In the genomic region with DNA sequence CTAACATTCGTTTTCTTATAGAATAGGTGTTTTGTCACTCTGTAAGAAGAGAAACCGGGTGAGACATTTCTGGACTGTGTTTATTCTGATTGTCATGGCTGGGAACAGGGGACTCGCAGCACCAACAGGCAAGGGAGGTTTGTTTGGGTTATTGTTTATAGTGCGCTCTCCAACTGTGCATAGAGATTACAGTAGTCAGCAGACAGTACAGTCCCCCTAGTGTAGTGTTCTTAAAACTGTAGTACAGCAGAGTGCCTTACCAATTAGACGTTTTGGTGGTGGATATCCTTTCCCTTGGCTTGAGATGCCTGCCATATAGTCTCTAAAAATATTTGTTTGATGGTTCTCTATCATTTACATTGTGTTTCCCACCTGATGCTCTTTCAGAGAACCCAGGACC, we compare ENCODE assay signal across 9 cellular contexts. TPM values are rescaled to one million over a fixed set of nuclear protein-coding genes. Genes with fewer than 3 reads are reported as not detected.
DNase-seq lines count a peak whose midpoint lies in the region; ATAC-seq, FAIRE-seq and TF ChIP-seq lines count a peak whose summit lies in the region.
"Had no signal": no experiment of that assay in that cellular context is flagged by ENCODE, and none has a peak within 500 bp of the region (broad histone marks: within the 10 kb centered on the region; RNA-seq: fewer than 3 reads in every experiment).

No MANE protein-coding gene starts in this region.

- H3K27ac Mint-ChIP-seq in nephron (peak overlapping the region; percentile 22 to 89 (median 64)), CD14-positive monocyte (no peak overlapping the region)

- no peaks in the 10 kb centered on the region for H3K9me3 Mint-ChIP-seq in nephron
- H3K9me3 Mint-ChIP-seq in CD14-positive monocyte, result peaks cover 0 to 7% (median 3%) of the 10 kb centered on the region in 7 donors

- no peak; the same call in 1 of the 2 replicates for TF ChIP-seq CTCF in Loucy (conservative IDR thresholded peaks at IDR 0.05; ENCODE audit: low read length)
- TF ChIP-seq CTCF in nephron (IDR thresholded peaks at IDR 0.05; ENCODE audit: unreplicated experiment in 3 of 3), result no peak
- TF ChIP-seq CTCF in left lung (IDR thresholded peaks at IDR 0.05), result no peak
- no peak for TF ChIP-seq CTCF in CD14-positive monocyte (IDR thresholded peaks at IDR 0.05)

- peak overlapping the region; percentile 92 for H2AFZ ChIP-seq in Loucy (ENCODE audit: low read length)

- H3K36me3 ChIP-seq in Loucy (ENCODE audit: insufficient read depth, low read length), result no peaks in the 10 kb centered on the region
- no peaks in the 10 kb centered on the region for H3K36me3 ChIP-seq in left lung

- H3K9me2 ChIP-seq in Loucy (replicated peaks; ENCODE audit: low read depth, low read length), result no peaks in the 10 kb centered on the region

- peak overlapping the region; percentile 95 to 98 (median 97) for H3K4me3 Mint-ChIP-seq in nephron
- peak overlapping the region in 1 of 2 donors; percentile 16 for H3K4me3 Mint-ChIP-seq in CD14-positive monocyte

- H3K4me1 ChIP-seq in Loucy (ENCODE audit: insufficient read depth, low read length, poor library complexity, severe bottlenecking) (peaks cover 42% of the 10 kb centered on the region), left lung (peaks cover 4 to 14% of the 10 kb centered on the region in 2 donors)

- DNase-seq in DMS53 (lab: John Stamatoyannopoulos, UW) (peak; percentile 5), DMS53 treated with DMSO at 0.1 percent for 48 hours (lab: John Stamatoyannopoulos, UW; ENCODE audit: unreplicated experiment) (no peak), cerebellar cortex (ENCODE audit: low spot score) (peak; percentile 34), GM19239 (ENCODE audit: insufficient read length, low spot score) (no peak), left lung (no peak), CD14-positive monocyte (ENCODE audit: low spot score) (no peak)
- DNase-seq: activated CD8-positive, alpha-beta memory T cell treated with anti-CD3 and anti-CD28 coated beads, Interleukin-2, amount 50 U/mL, for 48 hours had no signal

- FAIRE-seq in GM19239 (lab: Jason Lieb, UNC), result no peak

- H4K20me1 ChIP-seq in Loucy (ENCODE audit: insufficient read depth, low read length, poor library complexity, severe bottlenecking), result peaks cover 4% of the 10 kb centered on the region

- H3K9me3 ChIP-seq in Loucy (ENCODE audit: insufficient read depth, low read depth, low read length), result no peaks in the 10 kb centered on the region
- H3K9me3 ChIP-seq in left lung, result no peaks in the 10 kb centered on the region

- no peaks in the 10 kb centered on the region for H3F3A ChIP-seq in Loucy (ENCODE audit: low read depth)

- H3K9ac ChIP-seq in Loucy (ENCODE audit: low read depth, low read length, poor library complexity, severe bottlenecking), result peak overlapping the region; percentile 86

- H3K27ac ChIP-seq in left lung, result no peak overlapping the region

- H3K4me1 Mint-ChIP-seq in nephron (peaks cover 35% of the 10 kb centered on the region), CD14-positive monocyte (peaks cover 18% of the 10 kb centered on the region)

- peaks cover 24% of the 10 kb centered on the region for H3K27me3 ChIP-seq in Loucy (ENCODE audit: insufficient read depth, low read length, poor library complexity, severe bottlenecking)
- peaks cover 20 to 87% of the 10 kb centered on the region in 2 donors for H3K27me3 ChIP-seq in left lung

- peaks cover 34% of the 10 kb centered on the region for H3K79me2 ChIP-seq in Loucy (ENCODE audit: insufficient read depth, low read length)

- H3K4me3 ChIP-seq in Loucy (ENCODE audit: low read length, poor library complexity, severe bottlenecking), result peak overlapping the region; percentile 86
- H3K4me3 ChIP-seq in left lung, result no peak overlapping the region

- H3K36me3 Mint-ChIP-seq in nephron (ENCODE audit: low read depth) (no peaks in the 10 kb centered on the region), CD14-positive monocyte (peaks cover 0 to 2% of the 10 kb centered on the region in 2 donors)

- peaks cover 7% of the 10 kb centered on the region for H3K27me3 Mint-ChIP-seq in nephron (ENCODE audit: low read depth)
- peaks cover 53 to 79% (median 61%) of the 10 kb centered on the region in 3 donors for H3K27me3 Mint-ChIP-seq in CD14-positive monocyte (ENCODE audit: low read depth in 3 of 3)

- ATAC-seq in left lung, result no peak

- peak overlapping the region; percentile 87 for H3K4me2 ChIP-seq in Loucy (ENCODE audit: low read depth, low read length, poor library complexity, severe bottlenecking)

- intact Hi-C loops in left lung (cut with DNase I), result loop anchor here in 1 of 2 donors (5.0 kb wide), 1 partner anchor 272 kb away; no protein-coding TSS in a partner anchor
- intact Hi-C loops in CD14-positive monocyte (cut with micrococcal nuclease), result no loop called here

RNA-seq across cellular contexts. Expression of gene RNF150, which starts 0.8 kb away (rescaled TPM):
- total RNA-seq in left lung, result 1 to 10 TPM; 1.9 to 3.1 TPM
- under 1 TPM in 1 of 2 donors, not detected in 1; 0.21 TPM for polyA plus RNA-seq in CD14-positive monocyte

Comparison
In these comparisons a context has a peak if more than half of its experiments do, and no peak if none do; other contexts are left out.
1. DNase-seq: peak in DMS53 (single experiment) and cerebellar cortex (single experiment); none in DMS53 treated with DMSO at 0.1 percent for 48 hours (single experiment), GM19239 (single experiment), left lung (0 of 2) and CD14-positive monocyte (single experiment).
2. H3K27ac Mint-ChIP-seq: peak in nephron (3 of 3); none in CD14-positive monocyte (0 of 7).